Comparison of ENCODE assay signal across 9 cellular contexts in genomic region chr18:75779910-75780309, GRCh38.
"Had no signal": no experiment of that assay in that cellular context is flagged by ENCODE, and none has a peak within 500 bp of the region (broad histone marks: within the 10 kb centered on the region; RNA-seq: fewer than 3 reads in every experiment).

No MANE protein-coding gene starts in this region.

- FAIRE-seq: H1, H54, HTR-8/SVneo, K562 had no signal

- DNase-seq: GM23248, H9, HCEC 1CT, IMR-90, KG1 had no signal

- H3K4me3 ChIP-seq: GM23248, K562 had no signal

- H3K27ac ChIP-seq: GM23248 had no signal
